In genomic region chr19:49188626-49189200, GRCh38 we compare ENCODE assay signal across 1 cellular context.
TF ChIP-seq lines count a peak whose summit lies in the region.

No MANE protein-coding gene starts in this region.

TF ChIP-seq in WTC11, 78 proteins besides CTCF, POLR2A, EP300 and RAD21 (continued from another document):
- TF ChIP-seq CDX4 (CRISPR knock-in tag; IDR thresholded peaks at IDR 0.05; ENCODE audit: borderline replicate concordance) (no peak), SMAD3 (CRISPR knock-in tag; IDR thresholded peaks at IDR 0.05; ENCODE audit: borderline replicate concordance) (no peak), NFATC4 (CRISPR knock-in tag; IDR thresholded peaks at IDR 0.05) (no peak), RORB (CRISPR knock-in tag; IDR thresholded peaks at IDR 0.05) (no peak), ZNF532 (CRISPR knock-in tag; IDR thresholded peaks at IDR 0.05; ENCODE audit: borderline replicate concordance) (no peak), ZSCAN18 (CRISPR knock-in tag; IDR thresholded peaks at IDR 0.05) (no peak), AR (CRISPR knock-in tag; IDR thresholded peaks at IDR 0.05) (no peak), ZNF671 (CRISPR knock-in tag; IDR thresholded peaks at IDR 0.05) (no peak), IRF2 (CRISPR knock-in tag; IDR thresholded peaks at IDR 0.05; ENCODE audit: borderline replicate concordance, low read depth) (no peak), ZNF317 (CRISPR knock-in tag; IDR thresholded peaks at IDR 0.05; ENCODE audit: borderline replicate concordance, low read depth) (no peak), ETV6 (CRISPR knock-in tag; IDR thresholded peaks at IDR 0.05) (no peak)
